1 cellular context compared by ENCODE assay signal in the genomic region with DNA sequence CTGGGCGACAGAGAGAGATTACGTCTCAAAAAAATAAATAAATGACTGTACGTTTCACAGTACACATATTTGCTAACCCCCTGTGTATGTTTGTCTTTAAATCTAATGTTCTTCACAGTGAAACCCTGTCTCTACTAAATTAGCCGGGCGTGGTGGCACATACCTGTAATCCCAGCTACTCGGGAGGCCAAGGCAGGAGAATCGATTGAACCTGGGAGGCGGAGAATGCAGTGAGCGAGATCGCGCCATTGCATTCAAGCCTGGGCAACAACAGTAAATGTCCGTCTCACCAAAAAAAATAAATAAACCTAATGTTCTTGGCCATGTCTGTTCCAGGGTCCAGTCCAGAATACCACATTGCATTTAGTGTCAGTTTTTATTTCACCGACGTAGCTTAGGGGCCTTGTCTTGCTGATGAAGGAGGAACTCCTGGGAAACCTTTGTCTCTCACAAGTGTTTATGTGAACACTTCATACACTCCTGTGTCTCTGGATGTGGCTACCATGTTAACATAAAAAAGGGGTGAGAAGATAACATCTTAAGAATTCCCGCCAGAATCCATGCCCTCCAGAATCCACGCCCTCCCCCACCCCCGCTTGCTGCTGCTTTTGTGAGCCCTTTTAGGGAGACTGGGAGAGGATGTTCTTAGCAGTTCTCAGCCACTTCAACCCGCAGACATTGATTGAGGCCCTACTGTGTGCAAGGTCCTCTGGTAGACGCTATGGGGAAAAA.
A peak's percentile ranks its signal among the peaks of the same experiment; 100 is the strongest.
TF ChIP-seq lines count a peak whose summit lies in the region.

No MANE protein-coding gene starts in this region.

TF ChIP-seq in GM12878, 131 proteins besides CTCF, POLR2A, EP300 and RAD21:
- no peak for TF ChIP-seq ZBTB40 (IDR thresholded peaks at IDR 0.05; ENCODE audit: borderline replicate concordance)
- no peak for TF ChIP-seq SUZ12 (IDR thresholded peaks at IDR 0.05; ENCODE audit: unreplicated experiment)
- no peak for TF ChIP-seq ASH2L (IDR thresholded peaks at IDR 0.05; ENCODE audit: borderline replicate concordance, low read depth)
- no peak for TF ChIP-seq GABPA (IDR thresholded peaks at IDR 0.05; ENCODE audit: low read depth)
- TF ChIP-seq DPF2 (IDR thresholded peaks at IDR 0.05): 0 out of 2 replicates have a peak, but pooled peaks have one; percentile 32
- TF ChIP-seq CHD1 (IDR thresholded peaks at IDR 0.05; ENCODE audit: low read depth, low read length): no peak
- no peak for TF ChIP-seq HCFC1 (IDR thresholded peaks at IDR 0.05; ENCODE audit: low read length)
- no peak for TF ChIP-seq CEBPB (IDR thresholded peaks at IDR 0.05; ENCODE audit: borderline replicate concordance in 1 of 2, low read depth in 2 of 2, low read length in 2 of 2)
